1 cellular context compared by ENCODE assay signal in genomic region chr13:41751277-41751676, GRCh38.
TF ChIP-seq lines count a peak whose summit lies in the region.

No MANE protein-coding gene starts in this region.

TF ChIP-seq in SK-N-SH treated with all-trans-retinoic acid at 6 μM for 48 hours, 23 proteins besides CTCF, POLR2A, EP300 and RAD21 (continued from another document):
- TF ChIP-seq TSHZ2 (CRISPR knock-in tag; IDR thresholded peaks at IDR 0.05) = no peak
TF ChIP-seq in SK-N-SH treated with all-trans-retinoic acid at 6 μM for 48 hours: peak in this region for 6.
